8 cellular contexts compared by ENCODE assay signal in genomic region chr19:5680437-5681368, GRCh38. TPM values are rescaled to one million over a fixed set of nuclear protein-coding genes. Genes with fewer than 3 reads are reported as not detected.
A peak's percentile ranks its signal among the peaks of the same experiment; 100 is the strongest.
DNase-seq lines count a peak whose midpoint lies in the region; ATAC-seq and TF ChIP-seq lines count a peak whose summit lies in the region.

TSS of gene HSD11B1L (plus strand) at chr19:5681027. CDS start at chr19:5684833, 3,806 bp downstream.
TSS of gene MICOS13 (minus strand) at chr19:5680516. CDS start at chr19:5680486, 30 bp downstream.

- intact Hi-C loops in activated B cell treated with CpG ODN at 0.5 μM for 24 hours (cut with micrococcal nuclease), result loop anchor here (1.0 to 5.0 kb wide), 5 partner anchors 10 to 1918 kb away; partner anchors contain the start of genes APBA3, CATSPERD, LONP1 and MRPL54

- DNase-seq in AG04449 (ENCODE audit: low read depth, low spot score) (peak; percentile 91), NCI-H2227 treated with DMSO at 0.1 percent for 48 hours (lab: John Stamatoyannopoulos, UW) (peak; percentile 92), activated B cell treated with CpG ODN at 0.5 μM for 24 hours (peak; percentile 100), iris pigment epithelial cell (ENCODE audit: low read depth) (peak; percentile 99)
- peak; percentile 99 for DNase-seq in central memory CD4-positive, alpha-beta T cell
- peak; percentile 95 for DNase-seq in stimulated activated CD4-positive, alpha-beta T cell treated with anti-CD3 and anti-CD28 coated beads, Interleukin-12 subunit alpha, Interleukin-12 subunit beta, amount 100 ng/mL, for 24 hours (ENCODE audit: low read depth in 2 of 2)

- H3K4me1 Mint-ChIP-seq in activated B cell treated with CpG ODN at 0.5 μM for 24 hours, result peaks cover 28% of the 10 kb centered on the region

- TF ChIP-seq CTCF in AG04449 (IDR thresholded peaks at IDR 0.05; ENCODE audit: insufficient read depth, low read length, missing control alignments), result no peak
- TF ChIP-seq CTCF in activated B cell treated with CpG ODN at 0.5 μM for 24 hours (IDR thresholded peaks at IDR 0.05), result no peak

- peak within 1 kb of the TSS; percentile 98 for H3K4me3 ChIP-seq in AG04449 (ENCODE audit: low read depth, low read length)

- CTCF ChIA-PET in AG04449 (lab: Yijun Ruan, JAX), result interaction anchor here (1.2 to 1.9 kb wide), 2 partner anchors 9 to 11 kb away, joined by 3 to 12 read pairs; partner anchors contain the start of gene RPL36
- CTCF ChIA-PET in activated B cell treated with CpG ODN at 0.5 μM for 24 hours (lab: Charles Lee), result no interaction called here

- POLR2A ChIA-PET in AG04449 (lab: Yijun Ruan, JAX) (no interaction called here), activated B cell treated with CpG ODN at 0.5 μM for 24 hours (lab: Charles Lee) (interaction anchor here (2.3 kb wide), 1 partner anchor 58 kb away, joined by 13 read pairs; the partner anchor contains the start of genes SAFB and SAFB2)

- peaks cover 12% of the 10 kb centered on the region for H3K36me3 Mint-ChIP-seq in activated B cell treated with CpG ODN at 0.5 μM for 24 hours (ENCODE audit: low read depth)

- peaks cover 2% of the 10 kb centered on the region for H3K27me3 Mint-ChIP-seq in activated B cell treated with CpG ODN at 0.5 μM for 24 hours

- H3K27ac Mint-ChIP-seq in activated B cell treated with CpG ODN at 0.5 μM for 24 hours, result peak within 1 kb of the TSS; percentile 100

- H3K9me3 Mint-ChIP-seq in activated B cell treated with CpG ODN at 0.5 μM for 24 hours, result no peaks in the 10 kb centered on the region

- H3K4me3 Mint-ChIP-seq in activated B cell treated with CpG ODN at 0.5 μM for 24 hours, result peak within 1 kb of the TSS; percentile 96

- ATAC-seq in GM18907 (IDR thresholded peaks at IDR 0.05; ENCODE audit: unreplicated experiment), result peak; percentile 78
- peak; percentile 83 for ATAC-seq in HG03159 (IDR thresholded peaks at IDR 0.05; ENCODE audit: unreplicated experiment)
- peak; percentile 92 for ATAC-seq in activated B cell treated with CpG ODN at 0.5 μM for 24 hours (ENCODE audit: low read depth)

RNA-seq across cellular contexts. Expression of gene HSD11B1L, which starts in this region (rescaled TPM):
- total RNA-seq in activated B cell treated with CpG ODN at 0.5 μM for 24 hours, result 1.4 and 1.5 TPM in 2 replicates

RNA-seq across cellular contexts. Expression of gene MICOS13, which starts in this region (rescaled TPM):
- 58.0 and 60.8 TPM in 2 replicates for total RNA-seq in activated B cell treated with CpG ODN at 0.5 μM for 24 hours

Comparison
In these comparisons a context has a peak if more than half of its experiments do, and no peak if none do; other contexts are left out.
1. Peak in every context shown above with its lines: DNase-seq, ATAC-seq and H3K4me3 ChIP-seq.